ENCODE assay signal across 12 cellular contexts in the genomic region with DNA sequence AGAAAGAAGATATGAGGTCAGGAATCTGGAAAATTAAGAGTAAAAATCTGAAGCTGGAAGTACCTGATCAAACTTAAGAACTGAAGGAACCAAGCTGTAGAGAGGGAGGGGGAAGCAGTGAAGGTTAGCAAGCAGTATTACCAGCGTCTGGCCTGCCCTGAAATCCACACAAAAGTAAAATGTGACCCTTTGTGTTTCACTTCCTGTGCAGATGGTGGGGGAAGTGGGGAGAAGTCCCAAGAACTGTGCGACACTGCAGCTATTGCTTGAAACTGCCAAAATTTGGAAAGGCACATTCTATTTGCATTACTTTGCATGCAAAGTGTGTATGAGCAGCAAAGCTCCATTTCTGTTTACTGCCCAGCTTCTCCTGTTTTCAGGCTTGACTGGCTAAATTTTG.
DNase-seq lines count a peak whose midpoint lies in the region; ATAC-seq, FAIRE-seq and TF ChIP-seq lines count a peak whose summit lies in the region.
"Had no signal": no experiment of that assay in that cellular context is flagged by ENCODE, and none has a peak within 500 bp of the region (broad histone marks: within the 10 kb centered on the region; RNA-seq: fewer than 3 reads in every experiment).

No MANE protein-coding gene starts in this region.

- TF ChIP-seq POLR2A in GM12891 (IDR thresholded peaks at IDR 0.05; ENCODE audit: low read depth, low read length): no peak

- peak; percentile 78 for ATAC-seq in GM21423 (IDR thresholded peaks at IDR 0.05; ENCODE audit: unreplicated experiment)
- peak; percentile 64 for ATAC-seq in HG03196 (IDR thresholded peaks at IDR 0.05; ENCODE audit: unreplicated experiment)
- no peak for ATAC-seq in HG03469 (IDR thresholded peaks at IDR 0.05; ENCODE audit: unreplicated experiment)
- ATAC-seq: T-cell had no signal

- peak; percentile 59 for FAIRE-seq in GM12891 (lab: Jason Lieb, UNC)

- peaks cover 63% of the 10 kb centered on the region for H3K4me1 Mint-ChIP-seq in brain

- TF ChIP-seq CTCF in brain (conservative IDR thresholded peaks at IDR 0.05): no peak

- peak overlapping the region in 2 of 5 experiments; percentile 10 to 56 for H3K4me3 Mint-ChIP-seq in brain
- H3K4me3 Mint-ChIP-seq: activated naive CD4-positive, alpha-beta T cell treated with anti-CD3 and anti-CD28 coated beads, Interleukin-2, amount 10 ng/mL, durations not matched to agents 7 days and 5 days; T-cell had no signal

- H3K9me3 Mint-ChIP-seq in brain: peaks cover 8 to 14% (median 9%) of the 10 kb centered on the region in 5 experiments
- H3K9me3 Mint-ChIP-seq: activated naive CD4-positive, alpha-beta T cell treated with anti-CD3 and anti-CD28 coated beads, Interleukin-2, amount 10 ng/mL, durations not matched to agents 7 days and 5 days; T-cell had no signal

- DNase-seq in GM12891 (ENCODE audit: insufficient read length, low spot score): no peak
- no peak for DNase-seq in activated T-cell treated with anti-CD3 and anti-CD28 coated beads, Interleukin-2, amount 50 U/mL, for 48 hours
- no peak for DNase-seq in stimulated activated naive CD4-positive, alpha-beta T cell (lab: John Stamatoyannopoulos, UW)
- DNase-seq in NCI-H1105 (lab: John Stamatoyannopoulos, UW): no peak
- DNase-seq: activated naive CD4-positive, alpha-beta T cell treated with anti-CD3 and anti-CD28 coated beads, Interleukin-2, amount 10 ng/mL, durations not matched to agents 7 days and 5 days; NCI-H1930; stimulated activated CD4-positive, alpha-beta T cell treated with anti-CD3 and anti-CD28 coated beads, Interleukin-15, amount 100 ng/mL, for 24 hours; T-cell had no signal

- H3K36me3 Mint-ChIP-seq in brain: peaks cover 3% of the 10 kb centered on the region
- H3K36me3 Mint-ChIP-seq: activated naive CD4-positive, alpha-beta T cell treated with anti-CD3 and anti-CD28 coated beads, Interleukin-2, amount 10 ng/mL, durations not matched to agents 7 days and 5 days; T-cell had no signal

- H3K27ac Mint-ChIP-seq in brain: peak overlapping the region in 4 of 5 experiments; percentile 39 to 95 (median 58)
- H3K27ac Mint-ChIP-seq: activated naive CD4-positive, alpha-beta T cell treated with anti-CD3 and anti-CD28 coated beads, Interleukin-2, amount 10 ng/mL, durations not matched to agents 7 days and 5 days had no signal

- no peaks in the 10 kb centered on the region for H3K27me3 Mint-ChIP-seq in brain
- H3K27me3 Mint-ChIP-seq: activated naive CD4-positive, alpha-beta T cell treated with anti-CD3 and anti-CD28 coated beads, Interleukin-2, amount 10 ng/mL, durations not matched to agents 7 days and 5 days; T-cell had no signal

TF ChIP-seq in GM12891, 5 proteins besides CTCF, POLR2A, EP300 and RAD21:
- TF ChIP-seq POU2F2 (IDR thresholded peaks at IDR 0.05; ENCODE audit: low read depth, low read length): peak; percentile 39; the same call in 1 of the 2 replicates
- TF ChIP-seq PAX5 (IDR thresholded peaks at IDR 0.05; ENCODE audit: insufficient read depth, low read length, severe bottlenecking): no peak
- TF ChIP-seq TAF1 (IDR thresholded peaks at IDR 0.05; ENCODE audit: low read depth, low read length): no peak
- peak; percentile 88 for TF ChIP-seq SPI1 (IDR thresholded peaks at IDR 0.05; ENCODE audit: low read depth, low read length)
- no peak for TF ChIP-seq POLR2AphosphoS5 (IDR thresholded peaks at IDR 0.05; ENCODE audit: low read depth, low read length)
